ENCODE assay signal across 10 cellular contexts in genomic region chr1:32239335-32239734, GRCh38. TPM values are rescaled to one million over a fixed set of nuclear protein-coding genes. Genes with fewer than 3 reads are reported as not detected.
DNase-seq lines count a peak whose midpoint lies in the region; ATAC-seq and TF ChIP-seq lines count a peak whose summit lies in the region.
"Had no signal": no experiment of that assay in that cellular context is flagged by ENCODE, and none has a peak within 500 bp of the region (broad histone marks: within the 10 kb centered on the region; RNA-seq: fewer than 3 reads in every experiment).

No MANE protein-coding gene starts in this region.

- TF ChIP-seq CTCF in CD4-positive, alpha-beta T cell (IDR thresholded peaks at IDR 0.05), result no peak
- TF ChIP-seq CTCF in H9 (conservative IDR thresholded peaks at IDR 0.05) (no peak), osteoblast (IDR thresholded peaks at IDR 0.05; ENCODE audit: extremely low read depth, low read depth, low read length) (no peak), GM20000 (IDR thresholded peaks at IDR 0.05; ENCODE audit: extremely low read depth, missing control alignments) (no peak)

- no peaks in the 10 kb centered on the region for H4K20me1 ChIP-seq in H9 (ENCODE audit: control insufficient read depth, insufficient read depth, insufficient read length)
- no peaks in the 10 kb centered on the region for H4K20me1 ChIP-seq in osteoblast (ENCODE audit: insufficient read depth, low read length)

- peaks cover 4% of the 10 kb centered on the region for H3K36me3 Mint-ChIP-seq in CD4-positive, alpha-beta T cell (ENCODE audit: low read depth)
- H3K36me3 Mint-ChIP-seq in H9 (ENCODE audit: insufficient read depth in 1 of 3, low read depth in 3 of 3), result peaks cover 0 to 14% (median 2%) of the 10 kb centered on the region in 3 experiments; a peak in 2 of 7 replicates
- H3K36me3 Mint-ChIP-seq in activated T-helper 1 cell treated with anti-CD3 and anti-CD28 coated beads, Interleukin-12 subunit alpha, Interleukin-12 subunit beta, Interleukin-2, Interleukin-4 antibody, amounts not matched to agents 30 ng/mL and 10 ng/mL and 1 ng/mL, durations not matched to agents 14 hours and 24 hours and 36 hours (ENCODE audit: low read depth), result peaks cover 5% of the 10 kb centered on the region

- H4K8ac ChIP-seq in H9 (replicated peaks; ENCODE audit: insufficient read length, low read depth, low read length), result no peak overlapping the region
- H4K8ac ChIP-seq in mesendoderm (ENCODE audit: low read depth, low read length), result no peak overlapping the region

- POLR2A ChIA-PET in CD4-positive, alpha-beta T cell (lab: Charles Lee), result interaction anchor here (2.1 to 21.2 kb wide), 6 partner anchors 10 to 155 kb away, joined by 10 to 543 read pairs (median 22); partner anchors contain the start of genes BSDC1, LCK and MARCKSL1

- H3K14ac ChIP-seq in H9 (ENCODE audit: insufficient read depth, low read length), result no peak overlapping the region

- H3K18ac ChIP-seq in H9 (ENCODE audit: insufficient read length, low read depth, low read length) (no peak overlapping the region), mesendoderm (ENCODE audit: low read length) (no peak overlapping the region)

- no peak overlapping the region for H2BK12ac ChIP-seq in H9 (ENCODE audit: insufficient read length, low read depth, low read length)

- H2BK120ac ChIP-seq in H9 (ENCODE audit: low read depth, low read length, poor library complexity, severe bottlenecking) (no peak overlapping the region), mesendoderm (ENCODE audit: low read depth, low read length) (no peak overlapping the region)

- no peaks in the 10 kb centered on the region for H3K9me3 ChIP-seq in CD4-positive, alpha-beta T cell (ENCODE audit: control insufficient read depth, low read length)
- no peaks in the 10 kb centered on the region for H3K9me3 ChIP-seq in H9 (ENCODE audit: control insufficient read depth, low read depth, low read length)
- H3K9me3 ChIP-seq in osteoblast (ENCODE audit: low read depth, low read length), result no peaks in the 10 kb centered on the region

- peaks cover 17% of the 10 kb centered on the region for H3K23me2 ChIP-seq in H9 (ENCODE audit: insufficient read length, low read depth, low read length, poor library complexity, severe bottlenecking)

- H3K9me3 Mint-ChIP-seq in CD4-positive, alpha-beta T cell, result no peaks in the 10 kb centered on the region
- no peaks in the 10 kb centered on the region for H3K9me3 Mint-ChIP-seq in H9
- H3K9me3 Mint-ChIP-seq in activated T-helper 1 cell treated with anti-CD3 and anti-CD28 coated beads, Interleukin-12 subunit alpha, Interleukin-12 subunit beta, Interleukin-2, Interleukin-4 antibody, amounts not matched to agents 30 ng/mL and 10 ng/mL and 1 ng/mL, durations not matched to agents 14 hours and 24 hours and 36 hours, result no peaks in the 10 kb centered on the region

- H3K4me1 Mint-ChIP-seq in CD4-positive, alpha-beta T cell (ENCODE audit: low read depth), result peaks cover 25% of the 10 kb centered on the region
- H3K4me1 Mint-ChIP-seq in H9, result peaks cover 21 to 23% of the 10 kb centered on the region in 2 experiments
- peaks cover 17% of the 10 kb centered on the region for H3K4me1 Mint-ChIP-seq in activated T-helper 1 cell treated with anti-CD3 and anti-CD28 coated beads, Interleukin-12 subunit alpha, Interleukin-12 subunit beta, Interleukin-2, Interleukin-4 antibody, amounts not matched to agents 30 ng/mL and 10 ng/mL and 1 ng/mL, durations not matched to agents 14 hours and 24 hours and 36 hours (ENCODE audit: low read depth)

- peak overlapping the region; percentile 94 for H3K4me3 Mint-ChIP-seq in CD4-positive, alpha-beta T cell
- peak overlapping the region; percentile 82 to 92 for H3K4me3 Mint-ChIP-seq in H9
- H3K4me3 Mint-ChIP-seq in activated T-helper 1 cell treated with anti-CD3 and anti-CD28 coated beads, Interleukin-12 subunit alpha, Interleukin-12 subunit beta, Interleukin-2, Interleukin-4 antibody, amounts not matched to agents 30 ng/mL and 10 ng/mL and 1 ng/mL, durations not matched to agents 14 hours and 24 hours and 36 hours, result peak overlapping the region; percentile 82

- no peak overlapping the region for H3K27ac Mint-ChIP-seq in CD4-positive, alpha-beta T cell
- peak overlapping the region in 1 of 3 experiments; percentile 95; a peak in 2 of 7 replicates for H3K27ac Mint-ChIP-seq in H9
- no peak overlapping the region for H3K27ac Mint-ChIP-seq in activated T-helper 1 cell treated with anti-CD3 and anti-CD28 coated beads, Interleukin-12 subunit alpha, Interleukin-12 subunit beta, Interleukin-2, Interleukin-4 antibody, amounts not matched to agents 30 ng/mL and 10 ng/mL and 1 ng/mL, durations not matched to agents 14 hours and 24 hours and 36 hours

- no peak overlapping the region for H2AK5ac ChIP-seq in H9 (ENCODE audit: insufficient read length, low read length)
- H2AK5ac ChIP-seq in mesendoderm (ENCODE audit: low read length), result no peak overlapping the region

- no peaks in the 10 kb centered on the region for H3K27me3 ChIP-seq in CD4-positive, alpha-beta T cell (ENCODE audit: control insufficient read depth, insufficient read depth, low read length)
- H3K27me3 ChIP-seq in H9 (ENCODE audit: insufficient read depth, low read length) (no peaks in the 10 kb centered on the region), mesendoderm (ENCODE audit: insufficient read depth, low read length, poor library complexity) (no peaks in the 10 kb centered on the region), osteoblast (ENCODE audit: insufficient read depth, low read length) (no peaks in the 10 kb centered on the region)

- no peak overlapping the region for H2BK15ac ChIP-seq in H9 (ENCODE audit: low read depth, low read length)
- H2BK15ac ChIP-seq in mesendoderm (replicated peaks; ENCODE audit: low read depth), result no peak overlapping the region

- H4K91ac ChIP-seq in H9 (ENCODE audit: insufficient read length, low read depth, low read length), result no peak overlapping the region

- ATAC-seq in CD4-positive, alpha-beta T cell (ENCODE audit: poor library complexity), result no peak
- no peak for ATAC-seq in GM18520 (IDR thresholded peaks at IDR 0.05; ENCODE audit: unreplicated experiment)

- DNase-seq in CD4-positive, alpha-beta T cell, result no peak
- DNase-seq in H9, result no peak
- DNase-seq in activated T-helper 1 cell treated with anti-CD3 and anti-CD28 coated beads, Interleukin-12 subunit alpha, Interleukin-12 subunit beta, Interleukin-2, Interleukin-4 antibody, amounts not matched to agents 30 ng/mL and 10 ng/mL and 1 ng/mL, durations not matched to agents 14 hours and 24 hours and 36 hours (ENCODE audit: low spot score), result no peak
- no peak for DNase-seq in mesendoderm
- no peak for DNase-seq in osteoblast (ENCODE audit: insufficient read length, low spot score, missing footprints)
- no peak for DNase-seq in SKM-1 treated with dmso at 0.1 percent for 144 hours (lab: John Stamatoyannopoulos, UW; ENCODE audit: unreplicated experiment)
- no peak for DNase-seq in GM20000 (ENCODE audit: low spot score)

- H3K23ac ChIP-seq in H9 (ENCODE audit: insufficient read length, low read depth, low read length), result no peak overlapping the region
- no peak overlapping the region for H3K23ac ChIP-seq in mesendoderm (ENCODE audit: low read length)

- no peak overlapping the region for H3K4me3 ChIP-seq in mesendoderm (ENCODE audit: low read length)
- H3K4me3 ChIP-seq in osteoblast (ENCODE audit: insufficient read depth, low read length), result no peak overlapping the region

- H3K56ac ChIP-seq in H9 (ENCODE audit: insufficient read length, low read depth, low read length) (no peak overlapping the region), mesendoderm (ENCODE audit: low read length) (peak overlapping the region; percentile 96)

- intact Hi-C loops in CD4-positive, alpha-beta T cell (cut with DNase I, micrococcal nuclease), result loop anchor here in 1 of 2 experiments (5.0 kb wide), 1 partner anchor 173 kb away; no protein-coding TSS in a partner anchor
- intact Hi-C loops in activated T-helper 1 cell treated with anti-CD3 and anti-CD28 coated beads, Interleukin-12 subunit alpha, Interleukin-12 subunit beta, Interleukin-2, Interleukin-4 antibody, amounts not matched to agents 30 ng/mL and 10 ng/mL and 1 ng/mL, durations not matched to agents 14 hours and 24 hours and 36 hours (cut with micrococcal nuclease), result no loop called here

- H3K4ac ChIP-seq in H9 (ENCODE audit: low read depth, low read length) (no peak overlapping the region), mesendoderm (ENCODE audit: low read depth, low read length) (no peak overlapping the region)

- H2AFZ ChIP-seq in H9 (ENCODE audit: low read length) (no peak overlapping the region), osteoblast (ENCODE audit: low read length) (no peak overlapping the region)

- no peaks in the 10 kb centered on the region for H3K27me3 Mint-ChIP-seq in CD4-positive, alpha-beta T cell
- peaks cover 4% of the 10 kb centered on the region for H3K27me3 Mint-ChIP-seq in H9 (ENCODE audit: low read depth)
- no peaks in the 10 kb centered on the region for H3K27me3 Mint-ChIP-seq in activated T-helper 1 cell treated with anti-CD3 and anti-CD28 coated beads, Interleukin-12 subunit alpha, Interleukin-12 subunit beta, Interleukin-2, Interleukin-4 antibody, amounts not matched to agents 30 ng/mL and 10 ng/mL and 1 ng/mL, durations not matched to agents 14 hours and 24 hours and 36 hours (ENCODE audit: insufficient read depth)

- H2BK5ac ChIP-seq in H9 (ENCODE audit: insufficient read length, low read length) (no peak overlapping the region), mesendoderm (ENCODE audit: low read length) (no peak overlapping the region)

- H3K36me3 ChIP-seq in mesendoderm (ENCODE audit: control insufficient read depth, insufficient read depth, low read length) (no peaks in the 10 kb centered on the region), osteoblast (ENCODE audit: insufficient read depth, low read length) (no peaks in the 10 kb centered on the region)

- H3K79me1 ChIP-seq in H9 (ENCODE audit: insufficient read depth, low read depth, low read length, poor library complexity, severe bottlenecking) (no peaks in the 10 kb centered on the region), mesendoderm (ENCODE audit: low read length) (no peaks in the 10 kb centered on the region)

- no peak overlapping the region for H3K27ac ChIP-seq in CD4-positive, alpha-beta T cell (ENCODE audit: low read depth, low read length)
- H3K27ac ChIP-seq in H9 (ENCODE audit: insufficient read length, low read depth, low read length) (no peak overlapping the region), mesendoderm (ENCODE audit: low read depth, low read length) (no peak overlapping the region), osteoblast (ENCODE audit: low read depth, low read length) (no peak overlapping the region)

- H3K4me2 ChIP-seq in H9 (ENCODE audit: insufficient read depth, insufficient read length, low read length) (peak overlapping the region; percentile 75), mesendoderm (ENCODE audit: low read length) (peak overlapping the region; percentile 98), osteoblast (ENCODE audit: insufficient read depth, low read length) (no peak overlapping the region)

- CTCF ChIA-PET in CD4-positive, alpha-beta T cell (lab: Charles Lee), result interaction anchor here (1.1 to 4.0 kb wide), 9 partner anchors 10 to 133 kb away, joined by 3 to 48 read pairs (median 10); partner anchors contain the start of genes HDAC1 and LCK

- H3K4me1 ChIP-seq in H9 (ENCODE audit: insufficient read depth, low read length) (no peaks in the 10 kb centered on the region; the same call in 1 of the 2 replicates), mesendoderm (ENCODE audit: control insufficient read depth, low read depth, low read length) (no peaks in the 10 kb centered on the region), osteoblast (ENCODE audit: insufficient read depth, low read length) (peaks cover 27% of the 10 kb centered on the region)

- H3K9ac ChIP-seq in H9 (ENCODE audit: extremely low read depth, insufficient read length, low read length), result peak overlapping the region; percentile 46
- H3K9ac ChIP-seq in mesendoderm (ENCODE audit: low read length), result peak overlapping the region; percentile 65

- no peak overlapping the region for H2BK20ac ChIP-seq in H9 (ENCODE audit: low read depth, low read length, poor library complexity, severe bottlenecking)

- H3T11ph ChIP-seq in H9 (ENCODE audit: low read length), result no peak overlapping the region

- WGBS in H9 (ENCODE audit: extremely low coverage, insufficient read length, low lambda C conversion rate), result no CpG with 5 or more reads among the region's 4 CpGs
- WGBS in mesendoderm (ENCODE audit: extremely low coverage, insufficient coverage, low lambda C conversion rate), result no CpG with 5 or more reads among the region's 4 CpGs

- H3K79me2 ChIP-seq in H9 (ENCODE audit: insufficient read depth, low read length) (no peaks in the 10 kb centered on the region), mesendoderm (ENCODE audit: control insufficient read depth, insufficient read depth, low read length) (no peaks in the 10 kb centered on the region), osteoblast (ENCODE audit: insufficient read depth, low read length) (no peaks in the 10 kb centered on the region)

- H4K5ac ChIP-seq in H9 (ENCODE audit: insufficient read length, low read depth, low read length), result no peak overlapping the region
- no peak overlapping the region for H4K5ac ChIP-seq in mesendoderm (ENCODE audit: low read length)

RNA-seq across cellular contexts. Expression of gene FAM167B, which starts 7.7 kb away (rescaled TPM):
- total RNA-seq in CD4-positive, alpha-beta T cell, result under 1 TPM; 0.38 to 0.45 TPM
- total RNA-seq in H9 (2021) (1.5 and 2.1 TPM in 2 replicates), osteoblast (2.5 and 4.4 TPM in 2 replicates)
- 0.57 and 0.61 TPM in 2 replicates for total RNA-seq in activated T-helper 1 cell treated with anti-CD3 and anti-CD28 coated beads, Interleukin-12 subunit alpha, Interleukin-12 subunit beta, Interleukin-2, Interleukin-4 antibody, amounts not matched to agents 30 ng/mL and 10 ng/mL and 1 ng/mL, durations not matched to agents 14 hours and 24 hours and 36 hours
- polyA plus RNA-seq in mesendoderm (2013, experiment 1 of 2), result 0.65 TPM
- polyA plus RNA-seq in mesendoderm (2013, experiment 2 of 2), result 0.62 TPM

RNA-seq across cellular contexts. Expression of gene LCK, which starts 11.7 kb away (rescaled TPM):
- 100 to 1,000 TPM; 187 to 188 TPM for total RNA-seq in CD4-positive, alpha-beta T cell
- total RNA-seq in H9 (2021) (37.0 and 37.6 TPM in 2 replicates), osteoblast (0.29 TPM in 1 of 2 replicates, not detected in the other)
- 269 and 281 TPM in 2 replicates for total RNA-seq in activated T-helper 1 cell treated with anti-CD3 and anti-CD28 coated beads, Interleukin-12 subunit alpha, Interleukin-12 subunit beta, Interleukin-2, Interleukin-4 antibody, amounts not matched to agents 30 ng/mL and 10 ng/mL and 1 ng/mL, durations not matched to agents 14 hours and 24 hours and 36 hours
- polyA plus RNA-seq in mesendoderm (2013, experiment 1 of 2), result 19.6 TPM
- 20.3 TPM for polyA plus RNA-seq in mesendoderm (2013, experiment 2 of 2)
- total RNA-seq: bronchial epithelial cell had no signal

RNA-seq across cellular contexts. Expression of gene EIF3I, which starts 17.1 kb away (rescaled TPM):
- total RNA-seq in CD4-positive, alpha-beta T cell, result 100 to 1,000 TPM; 103 to 110 TPM
- total RNA-seq in H9 (2021) (222 and 224 TPM in 2 replicates), osteoblast (253 and 255 TPM in 2 replicates)
- total RNA-seq in activated T-helper 1 cell treated with anti-CD3 and anti-CD28 coated beads, Interleukin-12 subunit alpha, Interleukin-12 subunit beta, Interleukin-2, Interleukin-4 antibody, amounts not matched to agents 30 ng/mL and 10 ng/mL and 1 ng/mL, durations not matched to agents 14 hours and 24 hours and 36 hours, result 297 TPM in 2 replicates
- polyA plus RNA-seq in mesendoderm (2013, experiment 1 of 2), result 199 TPM
- polyA plus RNA-seq in mesendoderm (2013, experiment 2 of 2), result 201 TPM

RNA-seq across cellular contexts. Expression of gene TMEM234, which starts 17.2 kb away (rescaled TPM):
- 10 to 100 TPM; 11.5 to 12.8 TPM for total RNA-seq in CD4-positive, alpha-beta T cell
- total RNA-seq in H9 (2021) (19.5 and 19.7 TPM in 2 replicates), osteoblast (21.5 and 24.2 TPM in 2 replicates)
- 13.5 and 15.0 TPM in 2 replicates for total RNA-seq in activated T-helper 1 cell treated with anti-CD3 and anti-CD28 coated beads, Interleukin-12 subunit alpha, Interleukin-12 subunit beta, Interleukin-2, Interleukin-4 antibody, amounts not matched to agents 30 ng/mL and 10 ng/mL and 1 ng/mL, durations not matched to agents 14 hours and 24 hours and 36 hours
- 7.2 TPM for polyA plus RNA-seq in mesendoderm (2013, experiment 1 of 2)
- polyA plus RNA-seq in mesendoderm (2013, experiment 2 of 2), result 7.4 TPM

RNA-seq across cellular contexts. Expression of gene DCDC2B, which starts 30.4 kb away (rescaled TPM):
- total RNA-seq in CD4-positive, alpha-beta T cell, result under 1 TPM in 1 of 2 experiments, not detected in 1; 0.14 TPM
- total RNA-seq in H9 (2021) (not detected in 2 replicates), osteoblast (under 0.01 TPM in 1 of 2 replicates, not detected in the other)
- total RNA-seq in activated T-helper 1 cell treated with anti-CD3 and anti-CD28 coated beads, Interleukin-12 subunit alpha, Interleukin-12 subunit beta, Interleukin-2, Interleukin-4 antibody, amounts not matched to agents 30 ng/mL and 10 ng/mL and 1 ng/mL, durations not matched to agents 14 hours and 24 hours and 36 hours, result 0.15 TPM in 1 of 2 replicates, not detected in the other
- not detected for polyA plus RNA-seq in mesendoderm (2013, experiment 1 of 2)
- not detected for polyA plus RNA-seq in mesendoderm (2013, experiment 2 of 2)
- total RNA-seq: bronchial epithelial cell; T-helper 2 cell treated with Interferon-gamma antibody and Interleukin-4, amounts not matched to agents 100 ng/mL and 5 ng/mL, for 36 hours had no signal

Comparison
In these comparisons a context has a peak if more than half of its experiments do, and no peak if none do; other contexts are left out.
1. RNA of gene LCK, which starts 11.7 kb away (total RNA-seq): 269 to 281 TPM in activated T-helper 1 cell treated with anti-CD3 and anti-CD28 coated beads, Interleukin-12 subunit alpha, Interleukin-12 subunit beta, Interleukin-2, Interleukin-4 antibody, amounts not matched to agents 30 ng/mL and 10 ng/mL and 1 ng/mL, durations not matched to agents 14 hours and 24 hours and 36 hours, 187 to 188 TPM in CD4-positive, alpha-beta T cell and 37.0 to 37.6 TPM in H9; 0.29 TPM in osteoblast; every median in the first group is over 10 times any median in the second.
2. Peak in every context shown above with its lines, with median percentiles within 50 percentile points of each other: H3K4me3 Mint-ChIP-seq.